In genomic region chr16:71845639-71846431, GRCh38 we compare ENCODE assay signal across 1 cellular context.
TF ChIP-seq lines count a peak whose summit lies in the region.

Gene ATXN1L, plus strand, starts transcription at chr16:71845976. Its CDS starts 3,765 bp downstream, at chr16:71849741.

TF ChIP-seq in K562, 482 proteins besides CTCF, POLR2A, EP300 and RAD21 (continued from another document and continues in another):
- TF ChIP-seq CHD7 (IDR thresholded peaks at IDR 0.05; ENCODE audit: low read depth, low read length) (no peak), RAD51 (IDR thresholded peaks at IDR 0.05; ENCODE audit: borderline replicate concordance, low read depth) (peak; percentile 86), IFI16 (CRISPR knock-in tag; IDR thresholded peaks at IDR 0.05) (no peak), IRF9 (tag; IDR thresholded peaks at IDR 0.05) (no peak), KAT2B (IDR thresholded peaks at IDR 0.05; ENCODE audit: low read depth, low read length) (no peak), MNT (conservative IDR thresholded peaks at IDR 0.05) (peak; percentile 68 to 76), NCOA1 (IDR thresholded peaks at IDR 0.05; ENCODE audit: low read depth) (no peak), GTF2A2 (tag; IDR thresholded peaks at IDR 0.05) (no peak), ZNF551 (CRISPR knock-in tag; IDR thresholded peaks at IDR 0.05) (no peak), ZNF740 (CRISPR knock-in tag; IDR thresholded peaks at IDR 0.05) (peak; percentile 98), ZNF740 (tag; IDR thresholded peaks at IDR 0.05) (peak in 1 of 2 experiments; percentile 98; a peak in 2 of 4 replicates), GTF3C2 (IDR thresholded peaks at IDR 0.05; ENCODE audit: borderline replicate concordance, extremely low read depth, insufficient read length) (no peak), ZNF184 (CRISPR knock-in tag; IDR thresholded peaks at IDR 0.05) (no peak), ZNF830 (CRISPR knock-in tag; IDR thresholded peaks at IDR 0.05) (no peak), ZNF311 (CRISPR knock-in tag; IDR thresholded peaks at IDR 0.05) (no peak), CBX5 (IDR thresholded peaks at IDR 0.05; ENCODE audit: borderline replicate concordance, low read depth) (no peak), CREM (IDR thresholded peaks at IDR 0.05; ENCODE audit: low read depth) (peak; percentile 100), SNAPC5 (CRISPR knock-in tag; IDR thresholded peaks at IDR 0.05) (no peak), HNRNPK (IDR thresholded peaks at IDR 0.05; ENCODE audit: low read depth, low read length, poor library complexity, severe bottlenecking) (no peak), ZNF408 (CRISPR knock-in tag; IDR thresholded peaks at IDR 0.05; ENCODE audit: low read depth) (no peak), ELK1 (CRISPR knock-in tag; IDR thresholded peaks at IDR 0.05) (no peak), BRD4 (IDR thresholded peaks at IDR 0.05) (no peak), KLF13 (tag; IDR thresholded peaks at IDR 0.05; ENCODE audit: borderline replicate concordance, low read depth) (0 out of 2 replicates have a peak, but pooled peaks have one; percentile 56), CLOCK (CRISPR knock-in tag; IDR thresholded peaks at IDR 0.05; ENCODE audit: borderline replicate concordance) (no peak)
